ENCODE assay signal across 16 cellular contexts in the genomic region with DNA sequence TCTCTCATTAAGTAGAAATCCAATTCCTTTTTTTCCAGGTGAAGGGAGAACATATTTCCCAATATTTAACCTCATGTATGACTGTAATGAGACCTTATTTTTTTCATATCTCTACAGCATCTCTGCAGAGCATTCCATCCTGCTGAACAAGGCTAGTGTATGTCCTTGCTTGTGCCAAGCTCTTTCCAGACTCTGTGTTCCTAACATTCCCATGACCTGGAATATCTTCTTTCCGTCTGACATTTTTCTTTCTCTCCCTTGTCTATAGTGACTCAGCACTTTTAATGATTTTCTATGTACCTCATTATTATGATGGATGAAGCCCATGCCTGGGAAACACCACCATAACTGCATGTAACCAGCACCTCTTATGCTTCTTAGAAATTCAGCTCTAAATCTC.
DNase-seq lines count a peak whose midpoint lies in the region; ATAC-seq and TF ChIP-seq lines count a peak whose summit lies in the region.
"Had no signal": no experiment of that assay in that cellular context is flagged by ENCODE, and none has a peak within 500 bp of the region (broad histone marks: within the 10 kb centered on the region; RNA-seq: fewer than 3 reads in every experiment).

No MANE protein-coding gene starts in this region.

- no peak overlapping the region for H2BK5ac ChIP-seq in IMR-90 (ENCODE audit: low read depth, low read length, poor library complexity, severe bottlenecking)

- no peaks in the 10 kb centered on the region for H3K9me1 ChIP-seq in IMR-90 (ENCODE audit: insufficient read depth, low read length)

- TF ChIP-seq RAD21 in IMR-90 (IDR thresholded peaks at IDR 0.05; ENCODE audit: low read length) = no peak

- TF ChIP-seq POLR2A in IMR-90 (IDR thresholded peaks at IDR 0.05; ENCODE audit: low read depth, low read length) = no peak

- H3K18ac ChIP-seq in IMR-90 (ENCODE audit: low read depth, low read length) = no peak overlapping the region

- no peaks in the 10 kb centered on the region for H3K27me3 ChIP-seq in IMR-90 (ENCODE audit: control insufficient read depth, insufficient read depth, low read length)
- no peaks in the 10 kb centered on the region for H3K27me3 ChIP-seq in brain microvascular endothelial cell (replicated peaks)
- H3K27me3 ChIP-seq: SJCRH30 had no signal

- ATAC-seq in IMR-90 (ENCODE audit: low read depth) (no peak), left lobe of liver (no peak), GM18519 (IDR thresholded peaks at IDR 0.05; ENCODE audit: low FRiP score, unreplicated experiment) (no peak)

- in situ Hi-C loops in IMR-90 (cut with MboI; ENCODE audit: low sequenced_read_pairs) = no loop called here
- in situ Hi-C loops in brain microvascular endothelial cell (cut with HindIII; ENCODE audit: low pct_ligation_motif_present, low sequenced_read_pairs) = no loop called here

- no peak overlapping the region for H2BK20ac ChIP-seq in IMR-90 (ENCODE audit: low read depth, low read length)

- H2AK5ac ChIP-seq in IMR-90 (ENCODE audit: low read depth, low read length) = no peak overlapping the region

- no peaks in the 10 kb centered on the region for H3K36me3 ChIP-seq in IMR-90 (ENCODE audit: control insufficient read depth, insufficient read depth, low read length)
- no peaks in the 10 kb centered on the region for H3K36me3 ChIP-seq in brain microvascular endothelial cell (replicated peaks)
- H3K36me3 ChIP-seq: SJCRH30 had no signal

- H4K5ac ChIP-seq in IMR-90 (ENCODE audit: low read depth, low read length) = no peak overlapping the region

- no peak overlapping the region for H3K4me2 ChIP-seq in IMR-90 (ENCODE audit: low read depth, low read length)

- POLR2A ChIA-PET in IMR-90 (lab: Charles Lee; ENCODE audit: unreplicated experiment) = no interaction called here

- H3K4ac ChIP-seq in IMR-90 (ENCODE audit: low read depth, low read length) = no peak overlapping the region

- H2AFZ ChIP-seq in IMR-90 (replicated peaks; ENCODE audit: low read length, poor library complexity) = no peak overlapping the region

- dilution Hi-C loops in IMR-90 (cut with HindIII; ENCODE audit: low sequenced_read_pairs, unreplicated experiment) = no loop called here

- H4K91ac ChIP-seq in IMR-90 (ENCODE audit: insufficient read depth, low read depth, low read length) = no peak overlapping the region

- no peak overlapping the region for H3K9ac ChIP-seq in IMR-90 (ENCODE audit: low read depth, low read length)

- H2AK9ac ChIP-seq in IMR-90 (replicated peaks; ENCODE audit: low read depth, low read length, poor library complexity) = no peak overlapping the region

- no peak overlapping the region for H2BK120ac ChIP-seq in IMR-90 (ENCODE audit: low read depth, low read length)

- H3K79me1 ChIP-seq in IMR-90 (ENCODE audit: low read depth in 1 of 2, low read length in 2 of 2) = no peaks in the 10 kb centered on the region

- H3K14ac ChIP-seq in IMR-90 (replicated peaks; ENCODE audit: low read depth, low read length) = no peak overlapping the region

- H3K27ac ChIP-seq in IMR-90 (ENCODE audit: insufficient read depth, low read length) (no peak overlapping the region), brain microvascular endothelial cell (no peak overlapping the region)
- H3K27ac ChIP-seq: SJCRH30 had no signal

- H3K4me1 ChIP-seq in IMR-90 (ENCODE audit: control insufficient read depth, insufficient read depth, low read length) = no peaks in the 10 kb centered on the region
- H3K4me1 ChIP-seq: SJCRH30 had no signal

- no TSS peak for BruUV-seq in IMR-90 (replicated peaks; lab: Mats Ljungman, UMichigan)

- H3K9me3 ChIP-seq in IMR-90 (ENCODE audit: control insufficient read depth, insufficient read depth, low read length) = no peaks in the 10 kb centered on the region
- H3K9me3 ChIP-seq: SJCRH30 had no signal

- DNase-seq in IMR-90 (no peak), brain microvascular endothelial cell (peak; percentile 14), fibroblast of pulmonary artery (ENCODE audit: low read depth) (peak; percentile 64), skeletal muscle cell (ENCODE audit: low read depth) (peak; percentile 36), left lobe of liver (ENCODE audit: low spot score) (no peak)
- no peak for DNase-seq in activated effector memory CD4-positive, alpha-beta T cell treated with Interleukin-2 at 50 U/mL for 16 hours
- DNase-seq: ACHN, COR-L47, DMS153, EL, H9, NCI-H187, NCI-H446, RPMI8226, SJCRH30 had no signal

- no peak overlapping the region for H4K8ac ChIP-seq in IMR-90 (ENCODE audit: low read depth in 2 of 2, low read length in 2 of 2)

- TF ChIP-seq CTCF in IMR-90 (conservative IDR thresholded peaks at IDR 0.05; ENCODE audit: low read depth, low read length) = no peak
- no peak for TF ChIP-seq CTCF in brain microvascular endothelial cell (IDR thresholded peaks at IDR 0.05; ENCODE audit: low read depth, low read length, missing control alignments)
- TF ChIP-seq CTCF in fibroblast of pulmonary artery (IDR thresholded peaks at IDR 0.05; ENCODE audit: low read length, missing control alignments) = no peak

- H3K23ac ChIP-seq in IMR-90 (ENCODE audit: low read depth, low read length) = no peak overlapping the region

- no peak overlapping the region for H3K56ac ChIP-seq in IMR-90 (ENCODE audit: extremely low read depth, insufficient read depth, low read length)

- no peak overlapping the region for H2BK15ac ChIP-seq in IMR-90 (ENCODE audit: low read depth, low read length)

- intact Hi-C loops in IMR-90 (cut with micrococcal nuclease) = no loop called here

- CTCF ChIA-PET in IMR-90 (lab: Yijun Ruan, JAX) = no interaction called here

- no peak overlapping the region for H3K4me3 ChIP-seq in IMR-90 (ENCODE audit: insufficient read depth, low read depth, low read length)
- no peak overlapping the region for H3K4me3 ChIP-seq in brain microvascular endothelial cell (ENCODE audit: low read depth, low read length)
- no peak overlapping the region for H3K4me3 ChIP-seq in fibroblast of pulmonary artery (replicated peaks; ENCODE audit: low read depth, low read length)
- no peak overlapping the region for H3K4me3 ChIP-seq in skeletal muscle cell (ENCODE audit: low read depth, low read length)
- H3K4me3 ChIP-seq: SJCRH30 had no signal

- no CpG with 5 or more reads among the region's 1 CpG for WGBS in IMR-90 (ENCODE audit: extremely low coverage in 2 of 2, insufficient read length in 1 of 2), 2 experiments

- no peaks in the 10 kb centered on the region for H4K20me1 ChIP-seq in IMR-90 (ENCODE audit: insufficient read depth, low read length)

TF ChIP-seq in IMR-90, 13 proteins besides CTCF, POLR2A, EP300 and RAD21:
- TF ChIP-seq NFE2L2 (IDR thresholded peaks at IDR 0.05; ENCODE audit: low read depth, low read length) (peak; percentile 92), MAFK (IDR thresholded peaks at IDR 0.05; ENCODE audit: low read depth, low read length) (peak; percentile 40), CHD1 (IDR thresholded peaks at IDR 0.05; ENCODE audit: low read depth, low read length) (no peak)

Comparison
In these comparisons a context has a peak if more than half of its experiments do, and no peak if none do; other contexts are left out.
1. DNase-seq: peak in brain microvascular endothelial cell (single experiment), fibroblast of pulmonary artery (single experiment) and skeletal muscle cell (single experiment); none in IMR-90 (single experiment), activated effector memory CD4-positive, alpha-beta T cell treated with Interleukin-2 at 50 U/mL for 16 hours (single experiment) and left lobe of liver (single experiment).